In genomic region chr10:46631683-46632082, GRCh38 we compare ENCODE assay signal across 8 cellular contexts. TPM values are rescaled to one million over a fixed set of nuclear protein-coding genes. Genes with fewer than 3 reads are reported as not detected.
DNase-seq lines count a peak whose midpoint lies in the region; ATAC-seq, FAIRE-seq and TF ChIP-seq lines count a peak whose summit lies in the region.
"Not testable (repeated sequence)": the region's sequence is repeated elsewhere in the genome, so short reads cannot be mapped to it uniquely, and the experiment has no call there.
"Had no signal": no experiment of that assay in that cellular context is flagged by ENCODE, and none has a peak within 500 bp of the region (broad histone marks: within the 10 kb centered on the region; RNA-seq: fewer than 3 reads in every experiment).

No MANE protein-coding gene starts in this region.

- not testable (repeated sequence) for H3K4me3 ChIP-seq in GM23338; K562; HepG2 (replicated peaks in 1 of 3; ENCODE audit: insufficient read depth in 1 of 3, low read depth in 2 of 3, low read length in 3 of 3); right lobe of liver

- not testable (repeated sequence) for TF ChIP-seq RAD21 in K562 (CRISPR knock-in tag; conservative IDR thresholded peaks at IDR 0.05 in 1 of 2, IDR thresholded peaks at IDR 0.05 in 1 of 2); HepG2 (CRISPR knock-in tag; IDR thresholded peaks at IDR 0.05)

- not testable (repeated sequence) for H4K20me1 ChIP-seq in GM23338 (replicated peaks; ENCODE audit: insufficient read depth); K562 (replicated peaks; ENCODE audit: control insufficient read depth, insufficient read depth, low read length); HepG2 (ENCODE audit: insufficient read depth, low read length)

- H3K27ac Mint-ChIP-seq in GM23338, WTC11: not testable (repeated sequence)

- H3K9me3 ChIP-seq in K562 (replicated peaks; ENCODE audit: control insufficient read depth, insufficient read depth, low read depth, low read length); HepG2 (ENCODE audit: low read length); right lobe of liver: not testable (repeated sequence)

- in situ Hi-C loops in K562 (cut with MboI); HepG2 (cut with HindIII; ENCODE audit: extremely low pct_ligation_motif_present, low pct_unique_long_range_greater_than_20kb): not testable (repeated sequence)

- H3K27me3 Mint-ChIP-seq in GM23338 (ENCODE audit: insufficient read depth, low read depth, poor library complexity); WTC11 (ENCODE audit: low read depth): not testable (repeated sequence)

- not testable (repeated sequence) for H3K27ac ChIP-seq in GM23338 (ENCODE audit: low read depth); K562 (ENCODE audit: extremely low read depth, low read depth, low read length); HepG2 (ENCODE audit: extremely low read length, insufficient read depth, low read length)
- peak overlapping the region in 1 of 3 donors; percentile 59 for H3K27ac ChIP-seq in right lobe of liver

- H3K9me3 Mint-ChIP-seq in GM23338, WTC11: not testable (repeated sequence)

- FAIRE-seq in H54 (lab: Jason Lieb, UNC): peak; percentile 50
- not testable (repeated sequence) for FAIRE-seq in K562 (lab: Jason Lieb, UNC); HepG2 (lab: Jason Lieb, UNC)

- not testable (repeated sequence) for H3K9me1 ChIP-seq in K562 (ENCODE audit: control insufficient read depth, insufficient read depth, low read length)

- TF ChIP-seq POLR2A in H54 (IDR thresholded peaks at IDR 0.05; ENCODE audit: low read depth, low read length); K562 (conservative IDR thresholded peaks at IDR 0.05); HepG2 (IDR thresholded peaks at IDR 0.05; ENCODE audit: insufficient read depth in 1 of 2, low read depth in 2 of 2, low read length in 2 of 2); right lobe of liver (IDR thresholded peaks at IDR 0.05): not testable (repeated sequence)

- ATAC-seq in GM23338 (peak; percentile 39; the same call in 1 of the 3 replicates), WTC11 (0 out of 2 replicates have a peak, but pooled peaks have one; percentile 16), K562 (peak; percentile 18; the same call in 2 of the 3 replicates), left lobe of liver (peak; percentile 52), HepG2 (peak; percentile 32), right lobe of liver (peak; percentile 22 to 57 (median 44))

- POLR2A ChIA-PET in WTC11 (lab: Charles Lee); K562 (lab: Yijun Ruan, JAX); HepG2 (lab: Yijun Ruan, JAX): not testable (repeated sequence)

- not testable (repeated sequence) for H3K4me1 ChIP-seq in GM23338 (ENCODE audit: insufficient read depth); K562 (replicated peaks in 1 of 2; ENCODE audit: control insufficient read depth in 2 of 2, insufficient read depth in 2 of 2, low read length in 2 of 2); HepG2 (ENCODE audit: insufficient read depth, low read length); right lobe of liver

- H3K4me3 Mint-ChIP-seq in GM23338, WTC11: not testable (repeated sequence)

- not testable (repeated sequence) for DNase-seq in GM23338 (ENCODE audit: low spot score); H54 (ENCODE audit: insufficient read length, low spot score); WTC11 (ENCODE audit: low spot score); K562 (ENCODE audit: extremely low read depth in 1 of 4, low spot score in 3 of 4); left lobe of liver (ENCODE audit: low spot score); HepG2 (ENCODE audit: low spot score); right lobe of liver

- intact Hi-C loops in K562 (cut with micrococcal nuclease); HepG2 (cut with micrococcal nuclease; ENCODE audit: unreplicated experiment); right lobe of liver (cut with DNase I): not testable (repeated sequence)

- TF ChIP-seq EP300 in K562 (IDR thresholded peaks at IDR 0.05; ENCODE audit: low read length); HepG2 (IDR thresholded peaks at IDR 0.05; ENCODE audit: low read depth in 2 of 2, low read length in 2 of 2); HepG2 (CRISPR knock-in tag; IDR thresholded peaks at IDR 0.05; ENCODE audit: borderline replicate concordance): not testable (repeated sequence)

- H3F3A ChIP-seq in GM23338 (replicated peaks; ENCODE audit: low read depth): not testable (repeated sequence)

- not testable (repeated sequence) for BruUV-seq in K562 (replicated peaks; lab: Mats Ljungman, UMichigan); HepG2 (replicated peaks; lab: Mats Ljungman, UMichigan)

- CTCF ChIA-PET in WTC11 (lab: Charles Lee); K562 (lab: Yijun Ruan, JAX; ENCODE audit: low intra/inter-chr PET ratio); HepG2 (lab: Yijun Ruan, JAX; ENCODE audit: low intra/inter-chr PET ratio, low total read pairs): not testable (repeated sequence)

- not testable (repeated sequence) for H3K4me2 ChIP-seq in GM23338; K562 (ENCODE audit: insufficient read depth, low read length); HepG2 (ENCODE audit: low read depth, low read length)

- no CpG with 5 or more reads among the region's 3 CpGs for WGBS in K562 (ENCODE audit: insufficient coverage, low coverage, missing lambda C conversion rate)
- WGBS in HepG2 (ENCODE audit: low lambda C conversion rate): no CpG with 5 or more reads among the region's 3 CpGs
- WGBS in right lobe of liver (ENCODE audit: insufficient coverage, low coverage, low lambda C conversion rate, missing lambda C conversion rate): no CpG with 5 or more reads among the region's 3 CpGs

- not testable (repeated sequence) for H2AFZ ChIP-seq in GM23338; K562 (ENCODE audit: low read depth, low read length); HepG2 (ENCODE audit: low read length)

- not testable (repeated sequence) for H3K36me3 ChIP-seq in GM23338 (ENCODE audit: insufficient read depth); K562 (ENCODE audit: control insufficient read depth, insufficient read depth, low read length); HepG2 (replicated peaks in 1 of 2; ENCODE audit: control insufficient read depth in 1 of 2, insufficient read depth in 2 of 2, low read length in 2 of 2); right lobe of liver

- H3K27me3 ChIP-seq in GM23338 (ENCODE audit: insufficient read depth); K562 (ENCODE audit: control insufficient read depth in 2 of 2, insufficient read depth in 2 of 2, low read length in 2 of 2); HepG2 (ENCODE audit: control insufficient read depth in 1 of 2, insufficient read depth in 2 of 2, low read length in 2 of 2); right lobe of liver: not testable (repeated sequence)

- not testable (repeated sequence) for H3K79me2 ChIP-seq in GM23338 (replicated peaks; ENCODE audit: insufficient read depth); K562 (ENCODE audit: control insufficient read depth, insufficient read depth, low read length); HepG2 (ENCODE audit: insufficient read depth, low read length)

- not testable (repeated sequence) for H3K9me2 ChIP-seq in GM23338 (ENCODE audit: insufficient read depth)

- not testable (repeated sequence) for TF ChIP-seq CTCF in GM23338 (conservative IDR thresholded peaks at IDR 0.05; ENCODE audit: low read depth in 2 of 2); WTC11 (IDR thresholded peaks at IDR 0.05); K562 (IDR thresholded peaks at IDR 0.05 in 2 of 3, conservative IDR thresholded peaks at IDR 0.05 in 1 of 3; ENCODE audit: insufficient read depth in 2 of 3, low read depth in 1 of 3, low read length in 3 of 3); HepG2 (CRISPR knock-in tag; IDR thresholded peaks at IDR 0.05); right lobe of liver (IDR thresholded peaks at IDR 0.05)

- not testable (repeated sequence) for H3K36me3 Mint-ChIP-seq in GM23338 (ENCODE audit: low read depth); WTC11

- not testable (repeated sequence) for H3K9ac ChIP-seq in K562 (ENCODE audit: insufficient read depth in 1 of 2, low read depth in 2 of 2, low read length in 2 of 2); HepG2 (ENCODE audit: insufficient read depth, low read depth, low read length)

- not testable (repeated sequence) for H3K4me1 Mint-ChIP-seq in GM23338, WTC11

RNA-seq across cellular contexts. Expression of gene SYT15, which starts 52.8 kb away (rescaled TPM):
- 0.39 TPM in 1 of 2 replicates, not detected in the other for total RNA-seq in GM23338 (2014; rRNA removed; shearing (Covaris generic))
- polyA plus RNA-seq in GM23338 (2016; fragmentation: Nextera tagmentation; extraction: Ambion mirVana) (0.83 and 1.5 TPM in 2 replicates), K562 (2011; rRNA removed) (0.22 and 0.53 TPM in 2 replicates), K562 (2014; fragmentation: Illumina TruSeq; extraction: Trizol) (0.10 and 0.22 TPM in 2 replicates), K562 (2014; fragmentation: Nextera tagmentation; extraction: Ambion mirVana) (under 1 TPM; 0.15 to 0.20 TPM), K562 (2014; rRNA removed) (0.05 and 0.36 TPM in 2 replicates), HepG2 (2011; rRNA removed) (0.24 and 0.29 TPM in 2 replicates)
- total RNA-seq in WTC11 (2021) (1.2 to 1.6 TPM (median 1.5 TPM) in 3 replicates), K562 (2014; rRNA removed) (0.05 and 0.37 TPM in 2 replicates), K562 (2014; rRNA removed; fragmentation: Illumina TruSeq; extraction: Trizol) (0.25 and 0.70 TPM in 2 replicates), K562 (2015; rRNA removed; fragmentation: Illumina TruSeq; extraction: Trizol) (0.23 TPM in 1 of 2 replicates, not detected in the other), K562 (2021) (0.65 and 0.82 TPM in 2 replicates), left lobe of liver (0.65 TPM), HepG2 (2016; rRNA removed; fragmentation: Illumina TruSeq; extraction: Trizol) (0.24 and 0.38 TPM in 2 replicates), right lobe of liver (1 to 10 TPM in 2 of 6 experiments, under 1 TPM in 4; 0.43 to 1.3 (median 0.82) TPM)
- total RNA-seq in K562 (2011; cell fraction: chromatin; rRNA removed; ENCODE audit: low replicate concordance): 1.5 and 3.2 TPM in 2 replicates
- total RNA-seq in K562 (2011; cell fraction: nucleolus; rRNA removed): 0.67 and 1.1 TPM in 2 replicates
- 1.6 and 2.4 TPM in 2 replicates for total RNA-seq in K562 (2011; cell fraction: nucleoplasm; rRNA removed)
- 0.15 and 0.25 TPM in 2 replicates for polyA plus RNA-seq in K562 (2011; cell fraction: cytosol; rRNA removed)
- 0.49 and 0.74 TPM in 2 replicates for polyA plus RNA-seq in K562 (2011; cell fraction: nucleus; rRNA removed)
- 0.15 and 0.39 TPM in 2 replicates for polyA plus RNA-seq in K562 (2012)
- 0.51 and 0.60 TPM in 2 replicates for polyA minus RNA-seq in K562 (2011; rRNA and poly(A)+ RNA removed)
- polyA minus RNA-seq in K562 (2011; cell fraction: cytosol; rRNA and poly(A)+ RNA removed): not detected in 2 replicates
- 0.33 and 0.40 TPM in 2 replicates for polyA minus RNA-seq in K562 (2011; cell fraction: nucleus; rRNA and poly(A)+ RNA removed)
- total RNA-seq in HepG2 (2016; cell fraction: cytosol; rRNA removed; fragmentation: Illumina TruSeq; extraction: Trizol; ENCODE audit: low read depth): 0.40 TPM in 1 of 2 replicates, not detected in the other
- 0.19 and 0.34 TPM in 2 replicates for total RNA-seq in HepG2 (2016; cell fraction: insoluble cytoplasmic fraction; rRNA removed; fragmentation: Illumina TruSeq; extraction: Trizol)
- 0.24 and 0.37 TPM in 2 replicates for total RNA-seq in HepG2 (2016; cell fraction: membrane; rRNA removed; fragmentation: Illumina TruSeq; extraction: Trizol)
- total RNA-seq in HepG2 (2016; cell fraction: nucleus; rRNA removed; fragmentation: Illumina TruSeq; extraction: Trizol): 0.43 and 0.47 TPM in 2 replicates
- 0.13 and 0.15 TPM in 2 replicates for polyA plus RNA-seq in HepG2 (2011; cell fraction: cytosol; rRNA removed)
- 0.51 and 0.57 TPM in 2 replicates for polyA plus RNA-seq in HepG2 (2011; cell fraction: nucleus; rRNA removed)
- 3.1 and 5.1 TPM in 2 replicates for polyA plus RNA-seq in HepG2 (2012)
- 0.25 TPM in 1 of 2 replicates, not detected in the other for polyA plus RNA-seq in HepG2 (2016; cell fraction: cytosol; fragmentation: Illumina TruSeq; extraction: Trizol; ENCODE audit: low read depth)
- polyA plus RNA-seq in HepG2 (2016; cell fraction: insoluble cytoplasmic fraction; fragmentation: Illumina TruSeq; extraction: Trizol; ENCODE audit: low read depth): 0.30 and 0.46 TPM in 2 replicates
- polyA plus RNA-seq in HepG2 (2016; cell fraction: membrane; fragmentation: Illumina TruSeq; extraction: Trizol; ENCODE audit: low read depth): 0.15 and 0.24 TPM in 2 replicates
- 0.45 and 1.1 TPM in 2 replicates for polyA plus RNA-seq in HepG2 (2016; cell fraction: nucleus; fragmentation: Illumina TruSeq; extraction: Trizol; ENCODE audit: insufficient read depth, low read depth)
- polyA minus RNA-seq in HepG2 (2011; rRNA and poly(A)+ RNA removed; ENCODE audit: low replicate concordance): 0.70 and 0.86 TPM in 2 replicates
- polyA minus RNA-seq in HepG2 (2011; cell fraction: cytosol; rRNA and poly(A)+ RNA removed): not detected in 2 replicates
- polyA minus RNA-seq in HepG2 (2011; cell fraction: nucleus; rRNA and poly(A)+ RNA removed): 1.9 and 2.8 TPM in 2 replicates
- total RNA-seq: A172 had no signal
